Comparison of ENCODE assay signal across 20 cellular contexts in genomic region chr7:94357076-94357475, GRCh38. TPM values are rescaled to one million over a fixed set of nuclear protein-coding genes. Genes with fewer than 3 reads are reported as not detected.
DNase-seq lines count a peak whose midpoint lies in the region; ATAC-seq, FAIRE-seq and TF ChIP-seq lines count a peak whose summit lies in the region.
"Had no signal": no experiment of that assay in that cellular context is flagged by ENCODE, and none has a peak within 500 bp of the region (broad histone marks: within the 10 kb centered on the region; RNA-seq: fewer than 3 reads in every experiment).

No MANE protein-coding gene starts in this region.

- H4K20me1 ChIP-seq in astrocyte (ENCODE audit: insufficient read depth, low read length): no peaks in the 10 kb centered on the region

- H3K36me3 Mint-ChIP-seq in astrocyte (ENCODE audit: low read depth, unreplicated experiment): peaks cover 5% of the 10 kb centered on the region

- H3K27ac ChIP-seq in astrocyte (ENCODE audit: low read depth, low read length) (no peak overlapping the region), parathyroid adenoma (no peak overlapping the region)

- no peak for ATAC-seq in HG02884 (IDR thresholded peaks at IDR 0.05; ENCODE audit: unreplicated experiment)
- ATAC-seq: HepG2, K562 had no signal

- DNase-seq in AG20443 (ENCODE audit: low spot score): peak; percentile 47
- peak; percentile 71 for DNase-seq in astrocyte (ENCODE audit: low read depth)
- peak; percentile 58 for DNase-seq in fibroblast of mammary gland (ENCODE audit: low read depth)
- DNase-seq in activated CD4-positive, alpha-beta T cell treated with anti-CD3 and anti-CD28 coated beads for 4 hours: no peak
- no peak for DNase-seq in GM20000 (ENCODE audit: low spot score)
- no peak for DNase-seq in OCI-M1 (lab: John Stamatoyannopoulos, UW)
- DNase-seq: 8988T; C1 segment of cervical spinal cord; Calu3; CD4-positive, alpha-beta T cell; DMS79; GOT3; H9 had no signal

- H3K9me3 Mint-ChIP-seq in astrocyte (ENCODE audit: unreplicated experiment): peaks cover 3% of the 10 kb centered on the region
- H3K9me3 Mint-ChIP-seq: CD4-positive, alpha-beta T cell had no signal

- H3K4me1 ChIP-seq in astrocyte (ENCODE audit: insufficient read depth, low read length) (no peaks in the 10 kb centered on the region), parathyroid adenoma (peaks cover 5% of the 10 kb centered on the region)

- H3K27me3 ChIP-seq in astrocyte (ENCODE audit: insufficient read depth, low read length) (no peaks in the 10 kb centered on the region), parathyroid adenoma (ENCODE audit: control insufficient read depth, insufficient read depth, low read length) (no peaks in the 10 kb centered on the region)

- TF ChIP-seq CTCF in astrocyte (IDR thresholded peaks at IDR 0.05; ENCODE audit: insufficient read depth, low read depth, low read length) (no peak), fibroblast of mammary gland (conservative IDR thresholded peaks at IDR 0.05; ENCODE audit: control insufficient read depth, insufficient read depth, low read depth, low read length) (no peak), parathyroid adenoma (IDR thresholded peaks at IDR 0.05) (no peak), GM20000 (IDR thresholded peaks at IDR 0.05; ENCODE audit: extremely low read depth, missing control alignments) (no peak)

- H3K4me1 Mint-ChIP-seq in astrocyte (ENCODE audit: low read depth, unreplicated experiment): peaks cover 20% of the 10 kb centered on the region

- H3K4me3 Mint-ChIP-seq in astrocyte (ENCODE audit: unreplicated experiment): no peak overlapping the region
- H3K4me3 Mint-ChIP-seq: B cell; CD4-positive, alpha-beta T cell; H9 had no signal

- H3K27me3 Mint-ChIP-seq in astrocyte (ENCODE audit: low read depth, unreplicated experiment): no peaks in the 10 kb centered on the region

- H3K4me3 ChIP-seq in astrocyte (ENCODE audit: insufficient read depth, low read depth, low read length): no peak overlapping the region
- no peak overlapping the region for H3K4me3 ChIP-seq in fibroblast of mammary gland (ENCODE audit: control insufficient read depth, low read depth, low read length)
- no peak overlapping the region for H3K4me3 ChIP-seq in parathyroid adenoma (ENCODE audit: low read depth, low read length)
- H3K4me3 ChIP-seq: K562 had no signal

- H3K4me2 ChIP-seq in astrocyte (ENCODE audit: low read length) (no peak overlapping the region), parathyroid adenoma (ENCODE audit: low read length) (no peak overlapping the region)

- H3K9me3 ChIP-seq in astrocyte (ENCODE audit: insufficient read depth, low read depth, low read length) (no peaks in the 10 kb centered on the region), parathyroid adenoma (ENCODE audit: control insufficient read depth, low read length) (no peaks in the 10 kb centered on the region)

- FAIRE-seq in astrocyte (lab: Jason Lieb, UNC): no peak
- FAIRE-seq: GM12891, HepG2, HTR-8/SVneo, K562 had no signal

- H2AFZ ChIP-seq in astrocyte (ENCODE audit: low read depth, low read length) (no peak overlapping the region), parathyroid adenoma (peak overlapping the region; percentile 56)

- no peak overlapping the region for H3K27ac Mint-ChIP-seq in astrocyte (ENCODE audit: unreplicated experiment)
- H3K27ac Mint-ChIP-seq: B cell; CD4-positive, alpha-beta T cell; H9 had no signal

- no peak overlapping the region for H3K9ac ChIP-seq in astrocyte (ENCODE audit: low read length)
- no peak overlapping the region for H3K9ac ChIP-seq in parathyroid adenoma

- no peaks in the 10 kb centered on the region for H3K79me2 ChIP-seq in astrocyte (ENCODE audit: insufficient read depth, low read length)
- no peaks in the 10 kb centered on the region for H3K79me2 ChIP-seq in parathyroid adenoma

- H3K36me3 ChIP-seq in astrocyte (ENCODE audit: insufficient read depth, low read length) (no peaks in the 10 kb centered on the region), parathyroid adenoma (ENCODE audit: control insufficient read depth, insufficient read depth, low read length) (no peaks in the 10 kb centered on the region)

RNA-seq across cellular contexts. Expression of gene COL1A2, which starts 37.6 kb away (rescaled TPM):
- total RNA-seq in astrocyte: 6,748 and 8,907 TPM in 2 replicates
- total RNA-seq: Calu3, HepG2 had no signal

Comparison
In these comparisons a context has a peak if more than half of its experiments do, and no peak if none do; other contexts are left out.
1. DNase-seq: peak in AG20443 (single experiment), astrocyte (single experiment) and fibroblast of mammary gland (single experiment); none in activated CD4-positive, alpha-beta T cell treated with anti-CD3 and anti-CD28 coated beads for 4 hours (0 of 2), GM20000 (single experiment) and OCI-M1 (single experiment).